In the genomic region with DNA sequence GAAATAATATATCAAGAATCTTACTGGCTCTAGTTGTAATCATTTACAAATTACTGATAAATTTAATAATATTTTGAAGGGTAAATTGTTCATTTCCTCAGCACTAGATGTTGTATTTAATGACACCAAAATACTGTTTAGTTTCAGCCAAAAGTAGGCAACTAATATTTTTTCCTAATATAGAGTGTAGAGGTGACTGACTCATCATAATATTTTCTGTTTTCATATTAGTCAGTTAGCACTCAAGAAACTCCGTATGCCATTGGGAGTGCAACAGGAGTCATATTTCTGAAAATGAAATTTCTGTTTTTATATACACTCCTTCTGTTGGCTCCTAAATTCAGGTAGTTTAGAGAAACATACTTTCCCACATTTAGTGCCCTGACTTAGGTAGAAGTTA, we compare ENCODE assay signal across 12 cellular contexts.
DNase-seq lines count a peak whose midpoint lies in the region; ATAC-seq, FAIRE-seq and TF ChIP-seq lines count a peak whose summit lies in the region.
"Had no signal": no experiment of that assay in that cellular context is flagged by ENCODE, and none has a peak within 500 bp of the region (broad histone marks: within the 10 kb centered on the region; RNA-seq: fewer than 3 reads in every experiment).

No MANE protein-coding gene starts in this region.

- peaks cover 15% of the 10 kb centered on the region for H3K4me1 Mint-ChIP-seq in nephron
- H3K4me1 Mint-ChIP-seq: memory B cell had no signal

- DNase-seq in tibial artery (no peak), ACHN (no peak), H54 (ENCODE audit: insufficient read length, low spot score) (no peak), NCI-H2171 (lab: John Stamatoyannopoulos, UW) (no peak)
- DNase-seq: NCI-H446 treated with DMSO at 0.1 percent for 48 hours, transverse colon had no signal

- H3K36me3 Mint-ChIP-seq in nephron (ENCODE audit: low read depth) = no peaks in the 10 kb centered on the region
- H3K36me3 Mint-ChIP-seq: activated naive CD4-positive, alpha-beta T cell treated with anti-CD3 and anti-CD28 coated beads, Interleukin-2, amount 50 U/mL, for 72 hours; memory B cell had no signal

- ATAC-seq in GM19025 (IDR thresholded peaks at IDR 0.05; ENCODE audit: low read depth, unreplicated experiment) = peak; percentile 69
- ATAC-seq in HG02763 (IDR thresholded peaks at IDR 0.05; ENCODE audit: unreplicated experiment) = peak; percentile 69
- ATAC-seq in HG03575 (IDR thresholded peaks at IDR 0.05; ENCODE audit: extremely low read depth, insufficient number of reproducible peaks, low FRiP score, unreplicated experiment) = peak; percentile 98

- no peak overlapping the region for H3K4me3 ChIP-seq in tibial artery
- H3K4me3 ChIP-seq: transverse colon had no signal

- no peaks in the 10 kb centered on the region for H3K27me3 ChIP-seq in tibial artery
- H3K27me3 ChIP-seq: transverse colon had no signal

- intact Hi-C loops in tibial artery (cut with DNase I; ENCODE audit: low total_unique reads) = no loop called here

- H3K4me1 ChIP-seq in tibial artery = peaks cover 0 to 7% (median 0%) of the 10 kb centered on the region in 4 donors

- peak overlapping the region in 1 of 2 donors; percentile 5 for H3K27ac ChIP-seq in tibial artery

- H3K9me3 ChIP-seq in tibial artery = no peaks in the 10 kb centered on the region
- H3K9me3 ChIP-seq: transverse colon had no signal

- TF ChIP-seq CTCF in nephron (IDR thresholded peaks at IDR 0.05; ENCODE audit: unreplicated experiment in 3 of 3) (no peak), tibial artery (IDR thresholded peaks at IDR 0.05) (no peak)

- FAIRE-seq in H54 (lab: Jason Lieb, UNC) = no peak

- peak overlapping the region; percentile 83 to 92 (median 85) for H3K27ac Mint-ChIP-seq in nephron
- H3K27ac Mint-ChIP-seq: activated naive CD4-positive, alpha-beta T cell treated with anti-CD3 and anti-CD28 coated beads, Interleukin-2, amount 50 U/mL, for 72 hours; memory B cell had no signal

- no peaks in the 10 kb centered on the region for H3K9me3 Mint-ChIP-seq in nephron
- H3K9me3 Mint-ChIP-seq: activated naive CD4-positive, alpha-beta T cell treated with anti-CD3 and anti-CD28 coated beads, Interleukin-2, amount 50 U/mL, for 72 hours; memory B cell had no signal

- in situ Hi-C loops in ACHN (cut with HindIII; ENCODE audit: low pct_ligation_motif_present, low pct_unique_long_range_greater_than_20kb, low sequenced_read_pairs) = no loop called here

- no peak for TF ChIP-seq POLR2A in H54 (IDR thresholded peaks at IDR 0.05; ENCODE audit: low read depth, low read length)

- no peak overlapping the region for H3K4me3 Mint-ChIP-seq in nephron
- H3K4me3 Mint-ChIP-seq: memory B cell had no signal

- peaks cover 3% of the 10 kb centered on the region for H3K27me3 Mint-ChIP-seq in nephron (ENCODE audit: low read depth)

- no peaks in the 10 kb centered on the region for H3K36me3 ChIP-seq in tibial artery
- H3K36me3 ChIP-seq: transverse colon had no signal
